28 cellular contexts compared by ENCODE assay signal in genomic region chr17:72440961-72441360, GRCh38.
"Had no signal": no experiment of that assay in that cellular context is flagged by ENCODE, and none has a peak within 500 bp of the region (broad histone marks: within the 10 kb centered on the region; RNA-seq: fewer than 3 reads in every experiment).

No MANE protein-coding gene starts in this region.

- H3K36me3 ChIP-seq: ascending aorta, breast epithelium, cardiac muscle cell, colonic mucosa, heart left ventricle had no signal

- H3K27me3 ChIP-seq: ascending aorta, breast epithelium, cardiac muscle cell, colonic mucosa had no signal

- ATAC-seq: activated naive CD4-positive, alpha-beta T cell treated with anti-CD3 and anti-CD28 coated beads, Interleukin-2, amount 50 U/mL, for 72 hours; activated T-cell treated with anti-CD3 and anti-CD28 coated beads, Interleukin-2, amount 50 U/mL, for 4 hours; activated T-helper 17 cell treated with anti-CD3 and anti-CD28 coated beads, Interleukin-2, amount 50 U/mL, for 72 hours; heart left ventricle; WTC11 had no signal

- H3K27ac ChIP-seq: ascending aorta, breast epithelium, cardiac muscle cell, colonic mucosa, epithelial cell of prostate, heart left ventricle, VCaP had no signal

- DNase-seq: activated CD4-positive, alpha-beta memory T cell treated with anti-CD3 and anti-CD28 coated beads, Interleukin-2, amount 10 ng/mL, durations not matched to agents 7 days and 5 days; activated CD4-positive, alpha-beta T cell treated with anti-CD3 and anti-CD28 coated beads for 1 hour; activated CD4-positive, alpha-beta T cell treated with anti-CD3 and anti-CD28 coated beads for 4 hours; activated CD4-positive, alpha-beta T cell treated with anti-CD3 and anti-CD28 coated beads, Interleukin-2, amount 10 ng/mL, durations not matched to agents 7 days and 5 days; activated CD4-positive, alpha-beta T cell treated with anti-CD3 and anti-CD28 coated beads, Interleukin-2, amount 50 U/mL, for 4 hours; activated gamma-delta T cell; activated naive CD4-positive, alpha-beta T cell; activated naive CD4-positive, alpha-beta T cell treated with anti-CD3 and anti-CD28 coated beads, Interleukin-2, amount 10 ng/mL, durations not matched to agents 7 days and 5 days; activated naive CD8-positive, alpha-beta T cell treated with anti-CD3 and anti-CD28 coated beads, Interleukin-2, amount 10 ng/mL, durations not matched to agents 7 days and 5 days; activated T-cell treated with anti-CD3 and anti-CD28 coated beads, Interleukin-2, amount 50 U/mL, for 4 hours; central memory CD4-positive, alpha-beta T cell; cerebellar nuclear complex; colonic mucosa; effector CD8-positive, alpha-beta T cell; foreskin fibroblast; heart left ventricle; T-helper 2 cell had no signal

- FAIRE-seq: endometrium, endothelial cell of umbilical vein, frontal cortex had no signal

- H3K4me1 ChIP-seq: ascending aorta, breast epithelium, heart left ventricle had no signal

- H3K9me3 ChIP-seq: ascending aorta, breast epithelium, colonic mucosa, heart left ventricle had no signal

- H3K4me3 ChIP-seq: ascending aorta, breast epithelium, cardiac muscle cell, colonic mucosa, heart left ventricle had no signal
